ENCODE assay signal across 14 cellular contexts in the genomic region with DNA sequence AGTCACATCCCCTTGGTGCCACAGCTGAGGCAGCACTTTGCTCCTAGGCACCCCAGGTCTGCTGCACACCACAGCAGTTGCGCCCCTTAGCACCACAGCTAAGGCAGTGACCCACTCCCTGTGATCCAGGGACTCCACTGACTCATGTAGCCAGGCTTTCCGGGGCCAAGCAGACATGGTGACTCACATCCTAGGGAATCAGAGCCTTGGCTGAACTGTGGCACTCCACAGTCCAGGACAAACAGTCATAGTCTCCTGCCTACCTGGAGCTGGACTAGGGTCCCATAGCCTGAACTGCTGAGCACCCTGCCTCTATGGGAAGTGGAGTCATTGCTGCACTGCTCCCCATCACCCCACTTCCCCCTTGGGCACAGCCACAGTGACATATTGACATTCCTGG.
A peak's percentile ranks its signal among the peaks of the same experiment; 100 is the strongest.
DNase-seq lines count a peak whose midpoint lies in the region; ATAC-seq, FAIRE-seq and TF ChIP-seq lines count a peak whose summit lies in the region.
"Had no signal": no experiment of that assay in that cellular context is flagged by ENCODE, and none has a peak within 500 bp of the region (broad histone marks: within the 10 kb centered on the region; RNA-seq: fewer than 3 reads in every experiment).

No MANE protein-coding gene starts in this region.

- peaks cover 12% of the 10 kb centered on the region for H3K79me2 ChIP-seq in astrocyte (ENCODE audit: insufficient read depth, low read length)

- H3K9me3 Mint-ChIP-seq in stimulated activated naive CD8-positive, alpha-beta T cell treated with anti-CD3 and anti-CD28 coated beads, Interleukin-15, amount 100 ng/mL, for 72 hours: peaks cover 11 to 25% of the 10 kb centered on the region in 2 donors
- H3K9me3 Mint-ChIP-seq in astrocyte (ENCODE audit: unreplicated experiment): no peaks in the 10 kb centered on the region

- no peaks in the 10 kb centered on the region for H4K20me1 ChIP-seq in astrocyte (ENCODE audit: insufficient read depth, low read length)
- H4K20me1 ChIP-seq: BLaER1 had no signal

- H3K27me3 Mint-ChIP-seq in stimulated activated naive CD8-positive, alpha-beta T cell treated with anti-CD3 and anti-CD28 coated beads, Interleukin-15, amount 100 ng/mL, for 72 hours: no peaks in the 10 kb centered on the region
- H3K27me3 Mint-ChIP-seq in astrocyte (ENCODE audit: low read depth, unreplicated experiment): no peaks in the 10 kb centered on the region

- no peaks in the 10 kb centered on the region for H3K36me3 Mint-ChIP-seq in astrocyte (ENCODE audit: low read depth, unreplicated experiment)

- no peaks in the 10 kb centered on the region for H3K27me3 ChIP-seq in astrocyte (ENCODE audit: insufficient read depth, low read length)
- H3K27me3 ChIP-seq: BLaER1, right atrium auricular region had no signal

- no peaks in the 10 kb centered on the region for H3K36me3 ChIP-seq in astrocyte (ENCODE audit: insufficient read depth, low read length)
- H3K36me3 ChIP-seq: BLaER1, right atrium auricular region had no signal

- peak overlapping the region; percentile 59 for H3K4me3 ChIP-seq in astrocyte (ENCODE audit: insufficient read depth, low read depth, low read length)
- H3K4me3 ChIP-seq: BLaER1, right atrium auricular region had no signal

- peak overlapping the region; percentile 78 for H3K27ac ChIP-seq in astrocyte (ENCODE audit: low read depth, low read length)
- H3K27ac ChIP-seq: BLaER1, right atrium auricular region had no signal

- H2AFZ ChIP-seq in astrocyte (ENCODE audit: low read depth, low read length): peak overlapping the region; percentile 40

- H3K9me3 ChIP-seq in astrocyte (ENCODE audit: insufficient read depth, low read depth, low read length): no peaks in the 10 kb centered on the region

- peak; percentile 91 for FAIRE-seq in astrocyte (lab: Jason Lieb, UNC)
- FAIRE-seq: TTC549 had no signal

- peaks cover 22% of the 10 kb centered on the region for H3K4me1 ChIP-seq in astrocyte (ENCODE audit: insufficient read depth, low read length)
- H3K4me1 ChIP-seq: BLaER1, right atrium auricular region had no signal

- peak overlapping the region; percentile 64 for H3K4me2 ChIP-seq in astrocyte (ENCODE audit: low read length)
- H3K4me2 ChIP-seq: BLaER1 had no signal

- no peak overlapping the region for H3K4me3 Mint-ChIP-seq in stimulated activated naive CD8-positive, alpha-beta T cell treated with anti-CD3 and anti-CD28 coated beads, Interleukin-15, amount 100 ng/mL, for 72 hours
- no peak overlapping the region for H3K4me3 Mint-ChIP-seq in astrocyte (ENCODE audit: unreplicated experiment)

- peak; percentile 28 for ATAC-seq in stimulated activated naive CD8-positive, alpha-beta T cell treated with anti-CD3 and anti-CD28 coated beads, Interleukin-15, amount 100 ng/mL, for 72 hours
- ATAC-seq in stimulated activated naive CD8-positive, alpha-beta T cell treated with anti-CD3 and anti-CD28 coated beads, Interleukin-15, Interleukin-2, amounts not matched to agents 100 U/mL and 50 U/mL, for 24 hours: no peak
- no peak for ATAC-seq in HG02973 (IDR thresholded peaks at IDR 0.05; ENCODE audit: unreplicated experiment)

- no peak for DNase-seq in stimulated activated naive CD8-positive, alpha-beta T cell treated with anti-CD3 and anti-CD28 coated beads, Interleukin-15, amount 100 ng/mL, for 72 hours
- no peak for DNase-seq in stimulated activated naive CD8-positive, alpha-beta T cell treated with anti-CD3 and anti-CD28 coated beads, Interleukin-15, Interleukin-2, amounts not matched to agents 100 U/mL and 50 U/mL, for 24 hours
- peak; percentile 95 for DNase-seq in astrocyte (ENCODE audit: low read depth)
- peak; percentile 17 for DNase-seq in iPS-NIHi7 (ENCODE audit: extremely low spot score)
- DNase-seq in SKM-1 treated with dmso at 0.1 percent for 144 hours (lab: John Stamatoyannopoulos, UW; ENCODE audit: unreplicated experiment): no peak
- no peak for DNase-seq in NCI-H774 (lab: John Stamatoyannopoulos, UW)
- DNase-seq in hippocampal formation (lab: John Stamatoyannopoulos, UW): no peak
- DNase-seq: Karpas-422; mesendoderm; stimulated activated CD8-positive, alpha-beta memory T cell treated with anti-CD3 and anti-CD28 coated beads, Interleukin-4, amount 100 ng/mL, for 48 hours had no signal

- H3K9ac ChIP-seq in astrocyte (ENCODE audit: low read length): peak overlapping the region; percentile 45
- H3K9ac ChIP-seq: BLaER1 had no signal

- no peak for TF ChIP-seq CTCF in astrocyte (IDR thresholded peaks at IDR 0.05; ENCODE audit: insufficient read depth, low read depth, low read length)

- H3K4me1 Mint-ChIP-seq in stimulated activated naive CD8-positive, alpha-beta T cell treated with anti-CD3 and anti-CD28 coated beads, Interleukin-15, amount 100 ng/mL, for 72 hours: no peaks in the 10 kb centered on the region
- H3K4me1 Mint-ChIP-seq in astrocyte (ENCODE audit: low read depth, unreplicated experiment): peaks cover 4% of the 10 kb centered on the region

- H3K27ac Mint-ChIP-seq in stimulated activated naive CD8-positive, alpha-beta T cell treated with anti-CD3 and anti-CD28 coated beads, Interleukin-15, amount 100 ng/mL, for 72 hours: no peak overlapping the region
- H3K27ac Mint-ChIP-seq in astrocyte (ENCODE audit: unreplicated experiment): no peak overlapping the region

Comparison
In these comparisons a context has a peak if more than half of its experiments do, and no peak if none do; other contexts are left out.
1. DNase-seq: peak in astrocyte (single experiment) and iPS-NIHi7 (single experiment); none in stimulated activated naive CD8-positive, alpha-beta T cell treated with anti-CD3 and anti-CD28 coated beads, Interleukin-15, amount 100 ng/mL, for 72 hours (0 of 2), stimulated activated naive CD8-positive, alpha-beta T cell treated with anti-CD3 and anti-CD28 coated beads, Interleukin-15, Interleukin-2, amounts not matched to agents 100 U/mL and 50 U/mL, for 24 hours (single experiment), SKM-1 treated with dmso at 0.1 percent for 144 hours (single experiment), NCI-H774 (single experiment) and hippocampal formation (0 of 2).